Comparison of ENCODE assay signal across 9 cellular contexts in the genomic region with DNA sequence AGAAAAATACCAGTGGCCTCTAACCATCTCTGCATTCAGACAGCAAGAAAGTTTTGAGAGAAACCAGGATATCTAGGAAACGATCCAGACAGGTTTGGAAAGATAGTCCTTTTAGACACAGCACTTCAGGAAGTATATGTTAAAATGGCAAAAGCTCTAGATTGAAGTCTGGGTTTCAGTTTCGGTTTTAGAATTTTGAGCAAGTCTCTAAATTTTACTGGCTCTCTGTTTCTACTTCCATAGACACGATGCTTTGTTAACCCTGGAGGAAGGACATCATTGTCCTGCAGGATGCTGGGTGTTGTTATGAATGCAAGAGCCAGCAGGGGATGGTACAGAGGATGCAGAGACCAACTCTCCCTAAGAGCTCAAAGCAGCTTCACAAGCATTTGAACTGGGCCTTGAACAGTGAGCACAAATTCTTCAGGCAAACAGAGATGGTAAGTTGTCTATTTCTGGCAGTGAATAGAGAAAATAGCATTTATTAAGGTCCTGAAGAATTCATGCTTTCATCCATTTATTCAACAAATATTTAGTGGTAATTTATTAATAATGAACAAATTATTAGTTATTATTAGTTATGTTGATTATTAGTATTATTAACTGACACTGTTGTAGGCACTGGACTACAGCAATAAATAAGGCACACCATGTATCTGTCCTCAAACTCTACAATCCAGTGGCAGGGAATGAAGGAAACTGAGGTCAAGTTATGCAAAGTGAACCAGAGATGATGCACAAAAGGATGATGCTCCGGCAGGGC.
DNase-seq lines count a peak whose midpoint lies in the region; ATAC-seq, FAIRE-seq and TF ChIP-seq lines count a peak whose summit lies in the region.
"Had no signal": no experiment of that assay in that cellular context is flagged by ENCODE, and none has a peak within 500 bp of the region (broad histone marks: within the 10 kb centered on the region; RNA-seq: fewer than 3 reads in every experiment).

No MANE protein-coding gene starts in this region.

- ATAC-seq in PC-3 (peak; percentile 69), omental fat pad (ENCODE audit: low FRiP score) (no peak)

- H3K79me2 ChIP-seq in PC-3 (ENCODE audit: low read length): no peaks in the 10 kb centered on the region

- DNase-seq in left ventricle myocardium inferior (no peak), right atrium auricular region (ENCODE audit: low spot score) (no peak), PC-3 (peak; percentile 42), fibroblast of pulmonary artery (ENCODE audit: low read depth) (peak; percentile 26), foreskin melanocyte (no peak), frontal cortex (ENCODE audit: low spot score in 2 of 2) (no peak), omental fat pad (ENCODE audit: low spot score) (no peak), posterior vena cava (ENCODE audit: low spot score) (no peak)
- DNase-seq: activated CD8-positive, alpha-beta memory T cell treated with anti-CD3 and anti-CD28 coated beads, Interleukin-2, amount 50 U/mL, for 48 hours had no signal

- H4K20me1 ChIP-seq in PC-3 (ENCODE audit: low read length): no peaks in the 10 kb centered on the region

- intact Hi-C loops in left ventricle myocardium inferior (cut with micrococcal nuclease): no loop called here
- intact Hi-C loops in PC-3 (cut with micrococcal nuclease): no loop called here
- intact Hi-C loops in posterior vena cava (cut with DNase I): loop anchor here in 1 of 2 donors (10.0 kb wide), 1 partner anchor 142 kb away; no protein-coding TSS in a partner anchor

- H3K4me1 ChIP-seq in left ventricle myocardium inferior (peaks cover 20% of the 10 kb centered on the region), right atrium auricular region (peaks cover 0 to 4% of the 10 kb centered on the region in 2 donors), PC-3 (ENCODE audit: insufficient read depth, low read length) (no peaks in the 10 kb centered on the region)

- CTCF ChIA-PET in PC-3 (lab: Charles Lee): interaction anchor here (0.6 kb wide), 1 partner anchor 83 kb away, joined by 3 read pairs; no protein-coding TSS in a partner anchor

- H3K27ac ChIP-seq in left ventricle myocardium inferior (replicated peaks) (peak overlapping the region; percentile 39), right atrium auricular region (no peak overlapping the region), PC-3 (ENCODE audit: low read length) (no peak overlapping the region)

- H3K36me3 ChIP-seq in left ventricle myocardium inferior (no peaks in the 10 kb centered on the region), right atrium auricular region (no peaks in the 10 kb centered on the region), PC-3 (ENCODE audit: low read depth, low read length) (no peaks in the 10 kb centered on the region)

- no peak for TF ChIP-seq CTCF in left ventricle myocardium inferior (IDR thresholded peaks at IDR 0.05; ENCODE audit: borderline replicate concordance)
- TF ChIP-seq CTCF in right atrium auricular region (IDR thresholded peaks at IDR 0.05): no peak
- peak; percentile 46 for TF ChIP-seq CTCF in PC-3 (conservative IDR thresholded peaks at IDR 0.05; ENCODE audit: low read depth, low read length)
- peak; percentile 19 for TF ChIP-seq CTCF in fibroblast of pulmonary artery (IDR thresholded peaks at IDR 0.05; ENCODE audit: low read length, missing control alignments)
- TF ChIP-seq CTCF in omental fat pad (IDR thresholded peaks at IDR 0.05): no peak

- H3K27me3 ChIP-seq in left ventricle myocardium inferior (ENCODE audit: low read depth) (no peaks in the 10 kb centered on the region), right atrium auricular region (no peaks in the 10 kb centered on the region), PC-3 (ENCODE audit: low read length) (no peaks in the 10 kb centered on the region)

- BruUV-seq in PC-3 (replicated peaks; lab: Mats Ljungman, UMichigan): no TSS peak

- H3K4me2 ChIP-seq in PC-3 (ENCODE audit: low read length): no peak overlapping the region

- no peaks in the 10 kb centered on the region for H3F3A ChIP-seq in PC-3 (ENCODE audit: low read length, unreplicated experiment)

- no peak overlapping the region for H3K9ac ChIP-seq in PC-3 (ENCODE audit: low read length)

- H3K9me3 ChIP-seq in left ventricle myocardium inferior (replicated peaks) (no peaks in the 10 kb centered on the region), right atrium auricular region (no peaks in the 10 kb centered on the region), PC-3 (ENCODE audit: low read length) (no peaks in the 10 kb centered on the region)

- no peaks in the 10 kb centered on the region for H3K9me2 ChIP-seq in PC-3 (replicated peaks; ENCODE audit: low read length)

- no peak for FAIRE-seq in frontal cortex (lab: Jason Lieb, UNC)

- no peak overlapping the region for H2AFZ ChIP-seq in PC-3 (ENCODE audit: low read length)

- H3K4me3 ChIP-seq in left ventricle myocardium inferior (peak overlapping the region; percentile 13), right atrium auricular region (no peak overlapping the region), PC-3 (ENCODE audit: low read length) (no peak overlapping the region), fibroblast of pulmonary artery (replicated peaks; ENCODE audit: low read depth, low read length) (no peak overlapping the region)

- POLR2A ChIA-PET in PC-3 (lab: Charles Lee; ENCODE audit: unreplicated experiment): no interaction called here

Comparison
In these comparisons a context has a peak if more than half of its experiments do, and no peak if none do; other contexts are left out.
1. DNase-seq: peak in PC-3 (single experiment) and fibroblast of pulmonary artery (single experiment); none in left ventricle myocardium inferior (single experiment), right atrium auricular region (single experiment), foreskin melanocyte (single experiment), frontal cortex (0 of 2), omental fat pad (single experiment) and posterior vena cava (single experiment).
2. CTCF ChIP-seq: peak in PC-3 (single experiment) and fibroblast of pulmonary artery (single experiment); none in left ventricle myocardium inferior (single experiment), right atrium auricular region (0 of 2) and omental fat pad (0 of 3).